ENCODE assay signal across 17 cellular contexts in genomic region chr12:113934060-113934829, GRCh38.
"Had no signal": no experiment of that assay in that cellular context is flagged by ENCODE, and none has a peak within 500 bp of the region (broad histone marks: within the 10 kb centered on the region; RNA-seq: fewer than 3 reads in every experiment).

No MANE protein-coding gene starts in this region.

- H3K9ac ChIP-seq: SK-N-SH had no signal

- H3K9me3 ChIP-seq: gastrocnemius medialis, heart left ventricle, neutrophil, SK-N-SH, testis, upper lobe of left lung had no signal

- H3K27me3 ChIP-seq: gastrocnemius medialis, heart left ventricle, neutrophil, testis, upper lobe of left lung had no signal

- H3K4me3 ChIP-seq: coronary artery, gastrocnemius medialis, heart left ventricle, lung, testis, upper lobe of left lung had no signal

- H3K27ac ChIP-seq: coronary artery, gastrocnemius medialis, heart left ventricle, neutrophil, testis, upper lobe of left lung had no signal

- ATAC-seq: gastrocnemius medialis, left colon had no signal

- H3K4me2 ChIP-seq: SK-N-SH had no signal

- DNase-seq: activated CD4-positive, alpha-beta T cell treated with anti-CD3 and anti-CD28 coated beads, Interleukin-2, amount 50 U/mL, for 4 hours; activated CD4-positive, CD25-positive, alpha-beta regulatory T cell treated with anti-CD3 and anti-CD28 coated beads, Interleukin-2, amount 50 U/mL, for 72 hours; activated T-cell treated with anti-CD3 and anti-CD28 coated beads for 4 hours; effector memory CD4-positive, alpha-beta T cell; gastrocnemius medialis; left colon; SK-N-SH; stimulated activated CD4-positive, alpha-beta T cell treated with anti-CD3 and anti-CD28 coated beads, Interleukin-4, amount 100 ng/mL, for 1 hour; stimulated activated naive CD4-positive, alpha-beta T cell; T-helper 1 cell; T1000; testis; upper lobe of left lung had no signal

- H3K4me1 ChIP-seq: upper lobe of left lung had no signal
